6 cellular contexts compared by ENCODE assay signal in the genomic region with DNA sequence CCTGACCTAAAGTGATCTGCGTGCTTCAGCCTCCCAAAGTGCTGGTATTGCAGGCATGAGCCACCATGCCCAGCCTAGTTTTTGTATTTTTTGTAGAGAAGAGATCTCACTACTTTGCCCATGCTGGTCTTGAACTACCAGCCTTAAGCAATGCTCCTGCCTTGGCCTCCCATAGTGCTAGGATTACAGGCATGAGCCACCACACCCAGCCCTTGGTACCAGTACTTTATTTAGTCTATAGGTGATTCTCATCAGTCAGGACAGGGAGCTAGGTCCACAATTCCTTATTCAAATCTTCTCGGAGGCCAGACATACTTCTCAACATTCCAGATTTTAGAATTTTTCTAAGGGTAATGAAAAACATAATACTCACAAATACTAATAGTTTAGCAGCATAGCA.
"Had no signal": no experiment of that assay in that cellular context is flagged by ENCODE, and none has a peak within 500 bp of the region (broad histone marks: within the 10 kb centered on the region; RNA-seq: fewer than 3 reads in every experiment).

No MANE protein-coding gene starts in this region.

- DNase-seq: H9, HCEC 1CT, IMR-90, KG1 had no signal

- ATAC-seq: GM23338, K562 had no signal

- H3K4me3 Mint-ChIP-seq: GM23338, H9 had no signal

- H3K4me1 Mint-ChIP-seq: GM23338, H9 had no signal

- H3K4me3 ChIP-seq: GM23338, K562 had no signal

- H3K27ac Mint-ChIP-seq: GM23338, H9 had no signal

- H3K9me3 Mint-ChIP-seq: GM23338, H9 had no signal
